Comparison of ENCODE assay signal across 1 cellular context in genomic region chr14:97306785-97307246, GRCh38.
TF ChIP-seq lines count a peak whose summit lies in the region.

No MANE protein-coding gene starts in this region.

TF ChIP-seq in GM12878, 131 proteins besides CTCF, POLR2A, EP300 and RAD21 (continued from another document):
- TF ChIP-seq ETV6 (conservative IDR thresholded peaks at IDR 0.05 in 1 of 2, IDR thresholded peaks at IDR 0.05 in 1 of 2; ENCODE audit: borderline replicate concordance in 1 of 2, low read depth in 1 of 2) (peak in 1 of 2 experiments; percentile 23; a peak in 1 of 4 replicates), JUNB (IDR thresholded peaks at IDR 0.05) (peak; percentile 73), EED (IDR thresholded peaks at IDR 0.05; ENCODE audit: low read depth) (peak; percentile 48; the same call in 1 of the 2 replicates), SREBF1 (IDR thresholded peaks at IDR 0.05; ENCODE audit: low read length) (no peak), FOXM1 (IDR thresholded peaks at IDR 0.05; ENCODE audit: low read depth, low read length) (no peak)
TF ChIP-seq in GM12878: peak in this region for 18.
